21 cellular contexts compared by ENCODE assay signal in genomic region chr22:39928556-39929401, GRCh38. TPM values are rescaled to one million over a fixed set of nuclear protein-coding genes. Genes with fewer than 3 reads are reported as not detected.
DNase-seq lines count a peak whose midpoint lies in the region; ATAC-seq and TF ChIP-seq lines count a peak whose summit lies in the region.
"Had no signal": no experiment of that assay in that cellular context is flagged by ENCODE, and none has a peak within 500 bp of the region (broad histone marks: within the 10 kb centered on the region; RNA-seq: fewer than 3 reads in every experiment).

No MANE protein-coding gene starts in this region.

- H3K79me2 ChIP-seq in mammary epithelial cell (ENCODE audit: insufficient read depth, low read length) (no peaks in the 10 kb centered on the region), osteoblast (ENCODE audit: insufficient read depth, low read length) (no peaks in the 10 kb centered on the region)

- no peak overlapping the region for H3K4me3 ChIP-seq in mammary epithelial cell (replicated peaks in 1 of 3; ENCODE audit: insufficient read depth in 1 of 3, low read depth in 2 of 3, low read length in 3 of 3)
- no peak overlapping the region for H3K4me3 ChIP-seq in osteoblast (ENCODE audit: insufficient read depth, low read length)
- H3K4me3 ChIP-seq: adrenal gland, gastroesophageal sphincter, testis had no signal

- H4K20me1 ChIP-seq in mammary epithelial cell (ENCODE audit: insufficient read depth, low read length) (no peaks in the 10 kb centered on the region), osteoblast (ENCODE audit: insufficient read depth, low read length) (no peaks in the 10 kb centered on the region)

- H3K27me3 ChIP-seq in mammary epithelial cell (ENCODE audit: insufficient read depth, low read length) (no peaks in the 10 kb centered on the region), osteoblast (ENCODE audit: insufficient read depth, low read length) (peaks cover 29% of the 10 kb centered on the region)
- H3K27me3 ChIP-seq: spleen, testis had no signal

- no peak for DNase-seq in activated T-cell treated with anti-CD3 and anti-CD28 coated beads, Interleukin-2, amount 50 U/mL, for 4 hours
- no peak for DNase-seq in activated T-cell treated with anti-CD3 and anti-CD28 coated beads, Interleukin-2, amount 50 U/mL, for 48 hours
- peak; percentile 66 for DNase-seq in COLO829 (ENCODE audit: low spot score)
- peak; percentile 78 for DNase-seq in mammary epithelial cell
- DNase-seq in osteoblast (ENCODE audit: insufficient read length, low spot score, missing footprints) = peak; percentile 70
- DNase-seq in stimulated activated naive CD4-positive, alpha-beta T cell treated with Interleukin-2 at 50 U/mL for 16 hours (lab: John Stamatoyannopoulos, UW) = no peak
- no peak for DNase-seq in SHP77 treated with DMSO at 0.1 percent for 48 hours (lab: John Stamatoyannopoulos, UW)
- DNase-seq in ureter (ENCODE audit: low spot score) = no peak
- DNase-seq: activated CD4-positive, alpha-beta memory T cell treated with anti-CD3 and anti-CD28 coated beads, Interleukin-2, amount 10 ng/mL, durations not matched to agents 7 days and 5 days; adrenal gland; Calu3; NCI-H524 treated with DMSO at 0.1 percent for 48 hours; SHP77; spleen; testis had no signal

- no peaks in the 10 kb centered on the region for H3K36me3 ChIP-seq in mammary epithelial cell (ENCODE audit: insufficient read depth, low read length)
- H3K36me3 ChIP-seq in osteoblast (ENCODE audit: insufficient read depth, low read length) = no peaks in the 10 kb centered on the region
- H3K36me3 ChIP-seq: adrenal gland, gastroesophageal sphincter, spleen had no signal

- no peaks in the 10 kb centered on the region for H3K27me3 Mint-ChIP-seq in activated T-cell treated with anti-CD3 and anti-CD28 coated beads, Interleukin-2, amount 50 U/mL, for 4 hours (ENCODE audit: low read depth)
- H3K27me3 Mint-ChIP-seq: activated CD4-positive, alpha-beta memory T cell treated with anti-CD3 and anti-CD28 coated beads, Interleukin-2, amount 10 ng/mL, durations not matched to agents 7 days and 5 days; T-cell had no signal

- TF ChIP-seq CTCF in mammary epithelial cell (conservative IDR thresholded peaks at IDR 0.05 in 1 of 2, IDR thresholded peaks at IDR 0.05 in 1 of 2; ENCODE audit: extremely low read depth in 1 of 2, insufficient read depth in 1 of 2, low read depth in 1 of 2, low read length in 2 of 2) (no peak), osteoblast (IDR thresholded peaks at IDR 0.05; ENCODE audit: extremely low read depth, low read depth, low read length) (no peak)

- CTCF ChIA-PET in mammary epithelial cell (lab: Charles Lee; ENCODE audit: low non-redundant PET) = no interaction called here

- H3K4me1 ChIP-seq in mammary epithelial cell (ENCODE audit: insufficient read depth, low read length) = peaks cover 18% of the 10 kb centered on the region
- H3K4me1 ChIP-seq in osteoblast (ENCODE audit: insufficient read depth, low read length) = no peaks in the 10 kb centered on the region
- H3K4me1 ChIP-seq: adrenal gland, gastroesophageal sphincter, testis had no signal

- BruUV-seq in mammary epithelial cell (replicated peaks; lab: Mats Ljungman, UMichigan) = no TSS peak

- ATAC-seq in activated T-cell treated with anti-CD3 and anti-CD28 coated beads, Interleukin-2, amount 50 U/mL, for 4 hours = peak; percentile 16 to 20
- ATAC-seq: gastroesophageal sphincter, T-cell had no signal

- no peaks in the 10 kb centered on the region for H3K9me3 Mint-ChIP-seq in activated T-cell treated with anti-CD3 and anti-CD28 coated beads, Interleukin-2, amount 50 U/mL, for 4 hours
- H3K9me3 Mint-ChIP-seq: activated CD4-positive, alpha-beta memory T cell treated with anti-CD3 and anti-CD28 coated beads, Interleukin-2, amount 10 ng/mL, durations not matched to agents 7 days and 5 days; T-cell had no signal

- H3K27ac ChIP-seq in mammary epithelial cell (ENCODE audit: insufficient read depth, low read depth, low read length) (no peak overlapping the region), osteoblast (ENCODE audit: low read depth, low read length) (no peak overlapping the region)
- H3K27ac ChIP-seq: adrenal gland, gastroesophageal sphincter, testis, VCaP had no signal

- H3K9me3 ChIP-seq in mammary epithelial cell (replicated peaks; ENCODE audit: insufficient read depth, low read length) (no peaks in the 10 kb centered on the region), osteoblast (ENCODE audit: low read depth, low read length) (no peaks in the 10 kb centered on the region)
- H3K9me3 ChIP-seq: adrenal gland, gastroesophageal sphincter, spleen, testis had no signal

- intact Hi-C loops in mammary epithelial cell (cut with micrococcal nuclease) = loop anchor here (10.0 kb wide), 1 partner anchor 416 kb away; the partner anchor contains the start of gene ADSL

- H3K4me1 Mint-ChIP-seq in activated T-cell treated with anti-CD3 and anti-CD28 coated beads, Interleukin-2, amount 50 U/mL, for 4 hours (ENCODE audit: low read depth) = peaks cover 41% of the 10 kb centered on the region

- H3K36me3 Mint-ChIP-seq in activated T-cell treated with anti-CD3 and anti-CD28 coated beads, Interleukin-2, amount 50 U/mL, for 4 hours (ENCODE audit: insufficient read depth) = peaks cover 2% of the 10 kb centered on the region

- dilution Hi-C loops in mammary epithelial cell (cut with HindIII; ENCODE audit: low sequenced_read_pairs) = loop anchor here (5.0 kb wide), 1 partner anchor 141 kb away; no protein-coding TSS in a partner anchor

- WGBS in mammary epithelial cell (ENCODE audit: low coverage, missing lambda C conversion rate) = 0% methylated on average over 4 of the region's 4 CpGs

- H3K9ac ChIP-seq in mammary epithelial cell (ENCODE audit: insufficient read depth, low read length) = no peak overlapping the region

- in situ Hi-C loops in mammary epithelial cell (cut with MboI; ENCODE audit: low sequenced_read_pairs in 2 of 2) = no loop called here

- H3K4me2 ChIP-seq in mammary epithelial cell (ENCODE audit: insufficient read depth, low read depth, low read length) (peak overlapping the region; percentile 25), osteoblast (ENCODE audit: insufficient read depth, low read length) (no peak overlapping the region)

- peak overlapping the region; percentile 4 for H2AFZ ChIP-seq in mammary epithelial cell (ENCODE audit: low read depth, low read length)
- H2AFZ ChIP-seq in osteoblast (ENCODE audit: low read length) = no peak overlapping the region

- H3K4me3 Mint-ChIP-seq in activated T-cell treated with anti-CD3 and anti-CD28 coated beads, Interleukin-2, amount 50 U/mL, for 4 hours = no peak overlapping the region
- H3K4me3 Mint-ChIP-seq: activated CD4-positive, alpha-beta memory T cell treated with anti-CD3 and anti-CD28 coated beads, Interleukin-2, amount 10 ng/mL, durations not matched to agents 7 days and 5 days; T-cell had no signal

RNA-seq across cellular contexts. Expression of gene GRAP2, which starts 27.9 kb away (rescaled TPM):
- 10 to 100 TPM; 19.5 to 40.4 (median 26.4) TPM for total RNA-seq in activated T-cell treated with anti-CD3 and anti-CD28 coated beads, Interleukin-2, amount 50 U/mL, for 4 hours
- total RNA-seq in mammary epithelial cell (under 1 TPM in 1 of 2 donors, not detected in 1; 0.33 TPM), osteoblast (not detected in 2 replicates), ureter (7.9 TPM)
- polyA plus RNA-seq in mammary epithelial cell = 0.03 TPM
- not detected for polyA minus RNA-seq in mammary epithelial cell
- total RNA-seq: Calu3, dermis microvascular lymphatic vessel endothelial cell, H4 had no signal

RNA-seq across cellular contexts. Expression of gene TMA7B, which starts 31.4 kb away (rescaled TPM):
- under 1 TPM; 0.61 to 0.92 (median 0.76) TPM for total RNA-seq in activated T-cell treated with anti-CD3 and anti-CD28 coated beads, Interleukin-2, amount 50 U/mL, for 4 hours
- total RNA-seq in mammary epithelial cell (not detected), osteoblast (not detected in 2 replicates), ureter (0.47 TPM)
- polyA plus RNA-seq in mammary epithelial cell = not detected
- not detected for polyA minus RNA-seq in mammary epithelial cell
- total RNA-seq: adrenal gland, Calu3, dermis microvascular lymphatic vessel endothelial cell, gastroesophageal sphincter, H4, HT1080 had no signal

RNA-seq across cellular contexts. Expression of gene ENTHD1, which starts 35.2 kb away (rescaled TPM):
- under 1 TPM; 0.38 to 0.53 (median 0.41) TPM for total RNA-seq in activated T-cell treated with anti-CD3 and anti-CD28 coated beads, Interleukin-2, amount 50 U/mL, for 4 hours
- not detected for total RNA-seq in mammary epithelial cell
- polyA plus RNA-seq in mammary epithelial cell = not detected
- polyA minus RNA-seq in mammary epithelial cell = not detected
- not detected in 2 replicates for total RNA-seq in osteoblast
- not detected for total RNA-seq in ureter
- total RNA-seq: Calu3, dermis microvascular lymphatic vessel endothelial cell, H4, HT1080 had no signal
- polyA plus RNA-seq: adrenal gland had no signal

Comparison
In these comparisons a context has a peak if more than half of its experiments do, and no peak if none do; other contexts are left out.
1. DNase-seq: peak in COLO829 (single experiment), mammary epithelial cell (single experiment) and osteoblast (single experiment); none in activated T-cell treated with anti-CD3 and anti-CD28 coated beads, Interleukin-2, amount 50 U/mL, for 4 hours (single experiment), activated T-cell treated with anti-CD3 and anti-CD28 coated beads, Interleukin-2, amount 50 U/mL, for 48 hours (0 of 2), stimulated activated naive CD4-positive, alpha-beta T cell treated with Interleukin-2 at 50 U/mL for 16 hours (single experiment), SHP77 treated with DMSO at 0.1 percent for 48 hours (single experiment) and ureter (single experiment).